20 cellular contexts compared by ENCODE assay signal in the genomic region with DNA sequence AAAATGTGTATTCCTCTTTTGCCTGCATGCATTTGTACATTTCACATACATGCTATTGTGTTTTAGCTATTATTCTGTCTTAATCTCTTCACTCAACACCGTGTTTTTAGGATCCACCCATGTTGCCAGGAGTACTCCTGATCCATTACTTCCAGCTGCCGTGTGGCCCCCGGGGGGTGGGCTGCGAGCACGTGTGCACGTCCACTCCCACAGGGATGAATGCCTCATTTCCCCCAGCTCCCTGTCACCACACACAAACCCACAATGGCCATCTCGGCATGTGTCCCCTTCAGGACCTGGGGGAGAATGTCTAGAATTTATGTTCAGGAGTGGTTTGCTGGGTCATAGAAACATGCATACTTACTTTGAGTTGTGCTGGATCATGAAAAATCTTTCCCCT.
A peak's percentile ranks its signal among the peaks of the same experiment; 100 is the strongest.
DNase-seq lines count a peak whose midpoint lies in the region; ATAC-seq and TF ChIP-seq lines count a peak whose summit lies in the region.
"Had no signal": no experiment of that assay in that cellular context is flagged by ENCODE, and none has a peak within 500 bp of the region (broad histone marks: within the 10 kb centered on the region; RNA-seq: fewer than 3 reads in every experiment).

No MANE protein-coding gene starts in this region.

- H3K27ac Mint-ChIP-seq in CD14-positive monocyte (peak overlapping the region in 4 of 7 donors; percentile 18 to 79 (median 64)), chondrocyte (ENCODE audit: unreplicated experiment) (peak overlapping the region; percentile 5)
- H3K27ac Mint-ChIP-seq: HFFc6 had no signal

- H3K79me2 ChIP-seq in mesendoderm (ENCODE audit: control insufficient read depth, insufficient read depth, low read length), result no peaks in the 10 kb centered on the region

- H3K4me1 ChIP-seq in mesendoderm (ENCODE audit: control insufficient read depth, low read depth, low read length) (peaks cover 36% of the 10 kb centered on the region), subcutaneous abdominal adipose tissue (ENCODE audit: control insufficient read depth in 5 of 5, insufficient read depth in 5 of 5, low read length in 5 of 5) (peaks cover 30 to 68% (median 58%) of the 10 kb centered on the region in 5 donors)

- H3K27me3 ChIP-seq in mesendoderm (ENCODE audit: insufficient read depth, low read length, poor library complexity) (no peaks in the 10 kb centered on the region), subcutaneous abdominal adipose tissue (ENCODE audit: control insufficient read depth in 5 of 5, insufficient read depth in 4 of 5, low read length in 5 of 5) (no peaks in the 10 kb centered on the region)
- H3K27me3 ChIP-seq: SJSA1 had no signal

- in situ Hi-C loops in GM13977 (cut with MboI; ENCODE audit: low pct_unique_long_range_greater_than_20kb, low sequenced_read_pairs, unreplicated experiment), result no loop called here

- peaks cover 0 to 4% (median 0%) of the 10 kb centered on the region in 7 donors for H3K9me3 Mint-ChIP-seq in CD14-positive monocyte
- H3K9me3 Mint-ChIP-seq in chondrocyte (ENCODE audit: low read depth), result no peaks in the 10 kb centered on the region
- H3K9me3 Mint-ChIP-seq: HFFc6 had no signal

- no peak overlapping the region for H2BK120ac ChIP-seq in mesendoderm (ENCODE audit: low read depth, low read length)

- H3K4me3 Mint-ChIP-seq in CD14-positive monocyte (no peak overlapping the region), chondrocyte (ENCODE audit: unreplicated experiment) (no peak overlapping the region)
- H3K4me3 Mint-ChIP-seq: HFFc6 had no signal

- WGBS in mesendoderm (ENCODE audit: extremely low coverage, insufficient coverage, low lambda C conversion rate), result no CpG with 5 or more reads among the region's 7 CpGs

- H3K4me3 ChIP-seq in mesendoderm (ENCODE audit: low read length) (no peak overlapping the region), subcutaneous abdominal adipose tissue (ENCODE audit: low read depth in 1 of 5, low read length in 5 of 5) (no peak overlapping the region)
- H3K4me3 ChIP-seq: K562, SJSA1 had no signal

- H2BK5ac ChIP-seq in mesendoderm (ENCODE audit: low read length), result no peak overlapping the region

- TF ChIP-seq CTCF in CD14-positive monocyte (IDR thresholded peaks at IDR 0.05) (no peak), chondrocyte (IDR thresholded peaks at IDR 0.05) (no peak), GM13977 (IDR thresholded peaks at IDR 0.05; ENCODE audit: extremely low read depth, insufficient read depth, missing control alignments) (no peak)

- no peak overlapping the region for H3K56ac ChIP-seq in mesendoderm (ENCODE audit: low read length)

- H3K27me3 Mint-ChIP-seq in CD14-positive monocyte (ENCODE audit: low read depth in 3 of 3) (peaks cover 2 to 7% (median 4%) of the 10 kb centered on the region in 3 donors), chondrocyte (ENCODE audit: low read depth) (no peaks in the 10 kb centered on the region)

- DNase-seq in CD14-positive monocyte (ENCODE audit: low spot score) (no peak), chondrocyte (ENCODE audit: low spot score) (no peak), mesendoderm (no peak), dedifferentiated amniotic fluid mesenchymal stem cell (ENCODE audit: extremely low spot score) (no peak), GM13977 (ENCODE audit: low spot score) (no peak), RKO (ENCODE audit: low spot score) (no peak)
- DNase-seq: AML-193; H7; HFFc6; NCI-H1092; NCI-H1436; NCI-H187 treated with DMSO at 0.1 percent for 48 hours; NCI-H2107; NK-92 treated with Interleukin-12 subunit alpha and Interleukin-12 subunit beta, amount 100 ng/mL, for 24 hours had no signal

- H3K9me3 ChIP-seq in subcutaneous abdominal adipose tissue (ENCODE audit: control insufficient read depth in 5 of 5, low read length in 5 of 5), result no peaks in the 10 kb centered on the region
- H3K9me3 ChIP-seq: SJSA1 had no signal

- H2AK5ac ChIP-seq in mesendoderm (ENCODE audit: low read length), result peak overlapping the region; percentile 11

- H3K23ac ChIP-seq in mesendoderm (ENCODE audit: low read length), result no peak overlapping the region

- H3K4me1 Mint-ChIP-seq in CD14-positive monocyte (peaks cover 88% of the 10 kb centered on the region), chondrocyte (ENCODE audit: low read depth) (peaks cover 93% of the 10 kb centered on the region)

- H3K79me1 ChIP-seq in mesendoderm (ENCODE audit: low read length), result no peaks in the 10 kb centered on the region

- H3K27ac ChIP-seq in mesendoderm (ENCODE audit: low read depth, low read length) (no peak overlapping the region), subcutaneous abdominal adipose tissue (ENCODE audit: low read depth, low read length) (peak overlapping the region; percentile 91)
- H3K27ac ChIP-seq: C4-2B, SJSA1 had no signal

- H3K36me3 Mint-ChIP-seq in CD14-positive monocyte (peaks cover 0 to 7% of the 10 kb centered on the region in 2 donors), chondrocyte (ENCODE audit: low read depth) (no peaks in the 10 kb centered on the region)

- H4K5ac ChIP-seq in mesendoderm (ENCODE audit: low read length), result no peak overlapping the region

- H3K36me3 ChIP-seq in mesendoderm (ENCODE audit: control insufficient read depth, insufficient read depth, low read length), result no peaks in the 10 kb centered on the region
- no peaks in the 10 kb centered on the region for H3K36me3 ChIP-seq in subcutaneous abdominal adipose tissue (ENCODE audit: control insufficient read depth in 5 of 5, insufficient read depth in 5 of 5, low read length in 5 of 5)
- H3K36me3 ChIP-seq: SJSA1 had no signal

- no peak overlapping the region for H3K4me2 ChIP-seq in mesendoderm (ENCODE audit: low read length)

- no peak overlapping the region for H4K8ac ChIP-seq in mesendoderm (ENCODE audit: low read depth, low read length)

- ATAC-seq in HG03354 (IDR thresholded peaks at IDR 0.05; ENCODE audit: poor library complexity, severe bottlenecking, unreplicated experiment), result no peak
- ATAC-seq: K562, Right ventricle myocardium inferior had no signal

- H3K4ac ChIP-seq in mesendoderm (ENCODE audit: low read depth, low read length), result no peak overlapping the region

- H3K18ac ChIP-seq in mesendoderm (ENCODE audit: low read length), result no peak overlapping the region

- H2BK15ac ChIP-seq in mesendoderm (replicated peaks; ENCODE audit: low read depth), result no peak overlapping the region

- H3K9ac ChIP-seq in mesendoderm (ENCODE audit: low read length) (no peak overlapping the region), subcutaneous abdominal adipose tissue (ENCODE audit: low read length in 5 of 5) (peak overlapping the region in 1 of 5 donors; percentile 33)

- intact Hi-C loops in CD14-positive monocyte (cut with micrococcal nuclease), result loop anchor here in 1 of 2 donors (5.0 kb wide), 1 partner anchor 109 kb away; no protein-coding TSS in a partner anchor
